8 cellular contexts compared by ENCODE assay signal in genomic region chr3:167684389-167684993, GRCh38. TPM values are rescaled to one million over a fixed set of nuclear protein-coding genes. Genes with fewer than 3 reads are reported as not detected.
DNase-seq lines count a peak whose midpoint lies in the region; ATAC-seq and TF ChIP-seq lines count a peak whose summit lies in the region.

No MANE protein-coding gene starts in this region.

- H3K27ac ChIP-seq in upper lobe of left lung: no peak overlapping the region

- ATAC-seq in HG02678 (IDR thresholded peaks at IDR 0.05; ENCODE audit: unreplicated experiment) (peak; percentile 85), upper lobe of left lung (ENCODE audit: low FRiP score in 2 of 2) (peak in 1 of 2 donors; percentile 80)

- DNase-seq in AG08396 (ENCODE audit: low spot score) (peak; percentile 29), NCI-H1105 treated with DMSO at 0.1 percent for 48 hours (lab: John Stamatoyannopoulos, UW) (peak; percentile 79), T-helper 1 cell (peak in 4 of 5 donors; percentile 2 to 52 (median 42)), dermis blood vessel endothelial cell (peak; percentile 80), medulla oblongata (ENCODE audit: extremely low spot score) (peak; percentile 90), upper lobe of left lung (peak in 1 of 2 donors; percentile 22)

- H3K4me1 ChIP-seq in upper lobe of left lung: no peaks in the 10 kb centered on the region

- H3K4me3 ChIP-seq in upper lobe of left lung: no peak overlapping the region

- TF ChIP-seq EP300 in upper lobe of left lung (IDR thresholded peaks at IDR 0.05): no peak

- TF ChIP-seq POLR2A in upper lobe of left lung (IDR thresholded peaks at IDR 0.05): no peak

- H3K9me3 ChIP-seq in upper lobe of left lung: no peaks in the 10 kb centered on the region

- TF ChIP-seq CTCF in GM12872 (IDR thresholded peaks at IDR 0.05; ENCODE audit: insufficient read depth, low read depth, low read length) (peak; percentile 54), upper lobe of left lung (IDR thresholded peaks at IDR 0.05) (peak; percentile 54 to 79 (median 64))

- no peaks in the 10 kb centered on the region for H3K27me3 ChIP-seq in upper lobe of left lung

- H3K36me3 ChIP-seq in upper lobe of left lung: peaks cover 0 to 49% (median 10%) of the 10 kb centered on the region in 4 donors

RNA-seq across cellular contexts. Expression of gene WDR49, which starts 30.7 kb away (rescaled TPM):
- 0.09 and 0.51 TPM in 2 replicates for total RNA-seq in dermis blood vessel endothelial cell
- 10 to 100 TPM in 4 of 6 donors, 1 to 10 TPM in 2; 2.6 to 37.3 (median 11.8) TPM for total RNA-seq in upper lobe of left lung

RNA-seq across cellular contexts. Expression of gene PDCD10, which starts 50.2 kb away (rescaled TPM):
- total RNA-seq in dermis blood vessel endothelial cell (82.9 and 116 TPM in 2 replicates), upper lobe of left lung (100 to 1,000 TPM in 1 of 6 donors, 10 to 100 TPM in 5; 38.8 to 115 (median 55.9) TPM)

RNA-seq across cellular contexts. Expression of gene SERPINI1, which starts 51.0 kb away (rescaled TPM):
- total RNA-seq in dermis blood vessel endothelial cell (1.5 and 2.3 TPM in 2 replicates), upper lobe of left lung (1 to 10 TPM in 5 of 6 donors, under 1 TPM in 1; 0.89 to 7.9 (median 4.5) TPM)
